17 cellular contexts compared by ENCODE assay signal in the genomic region with DNA sequence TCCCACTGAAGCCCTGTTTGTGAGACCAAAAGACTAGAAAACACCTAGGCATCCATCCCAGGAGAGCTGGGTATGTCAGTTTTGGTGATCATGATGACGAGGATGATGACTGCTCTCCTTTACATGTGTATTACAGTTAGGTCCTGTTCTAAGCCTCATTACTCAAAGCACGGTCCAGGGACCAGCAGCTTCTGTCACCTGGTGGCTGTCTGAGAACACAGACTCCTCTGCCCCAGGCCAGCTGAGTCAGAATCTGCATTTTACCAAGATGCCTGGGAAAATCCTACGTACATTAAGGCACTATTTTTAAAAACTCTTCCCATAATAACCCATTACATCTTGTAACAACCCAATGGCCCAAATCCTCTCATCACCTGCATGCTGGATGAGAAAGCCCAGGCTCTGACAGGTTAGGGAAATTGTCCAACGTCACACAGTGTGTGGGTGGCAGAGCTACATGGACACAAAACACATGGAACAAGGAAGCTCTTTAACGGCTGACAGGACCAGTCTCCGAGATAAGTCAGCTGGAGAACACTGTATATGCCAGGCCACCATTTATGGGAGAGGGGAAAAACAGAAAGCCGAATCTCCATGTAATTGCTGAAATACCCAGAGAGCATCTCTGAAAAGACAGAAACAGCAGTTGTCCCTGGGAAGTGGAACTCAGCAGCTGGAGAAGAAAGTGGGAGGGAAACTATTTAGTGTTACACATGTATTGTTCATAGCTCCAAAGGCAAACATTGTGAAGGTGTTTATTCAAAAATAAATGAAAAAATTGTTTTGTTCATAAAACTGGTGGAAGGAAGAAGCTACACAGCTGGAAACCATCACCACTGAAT.
DNase-seq lines count a peak whose midpoint lies in the region; ATAC-seq, FAIRE-seq and TF ChIP-seq lines count a peak whose summit lies in the region.
"Had no signal": no experiment of that assay in that cellular context is flagged by ENCODE, and none has a peak within 500 bp of the region (broad histone marks: within the 10 kb centered on the region; RNA-seq: fewer than 3 reads in every experiment).

No MANE protein-coding gene starts in this region.

- POLR2A ChIA-PET in HepG2 (lab: Yijun Ruan, JAX), result no interaction called here

- ATAC-seq in HepG2, result 0 out of 3 replicates have a peak, but pooled peaks have one; percentile 14
- no peak for ATAC-seq in right lobe of liver
- ATAC-seq in HG03097 (IDR thresholded peaks at IDR 0.05; ENCODE audit: low FRiP score, unreplicated experiment), result no peak

- H3K4me3 ChIP-seq in HepG2 (replicated peaks in 1 of 3; ENCODE audit: insufficient read depth in 1 of 3, low read depth in 2 of 3, low read length in 3 of 3) (no peak overlapping the region), right lobe of liver (no peak overlapping the region), WERI-Rb-1 (ENCODE audit: low read depth, low read length) (no peak overlapping the region)

- H3K9me3 Mint-ChIP-seq in mesothelial cell of epicardium, result no peaks in the 10 kb centered on the region

- H3K27ac ChIP-seq in HepG2 (ENCODE audit: extremely low read length, insufficient read depth, low read length) (no peak overlapping the region), right lobe of liver (no peak overlapping the region), WERI-Rb-1 (no peak overlapping the region)

- no peaks in the 10 kb centered on the region for H3K27me3 Mint-ChIP-seq in mesothelial cell of epicardium (ENCODE audit: low read depth)

- H4K20me1 ChIP-seq in HepG2 (ENCODE audit: insufficient read depth, low read length), result no peaks in the 10 kb centered on the region

- no peaks in the 10 kb centered on the region for H3K36me3 ChIP-seq in HepG2 (replicated peaks in 1 of 2; ENCODE audit: control insufficient read depth in 1 of 2, insufficient read depth in 2 of 2, low read length in 2 of 2)
- H3K36me3 ChIP-seq in right lobe of liver, result no peaks in the 10 kb centered on the region
- no peaks in the 10 kb centered on the region for H3K36me3 ChIP-seq in WERI-Rb-1

- H3K9me3 ChIP-seq in HepG2 (ENCODE audit: low read length) (no peaks in the 10 kb centered on the region), right lobe of liver (no peaks in the 10 kb centered on the region), WERI-Rb-1 (ENCODE audit: severe bottlenecking) (no peaks in the 10 kb centered on the region)

- in situ Hi-C loops in HepG2 (cut with HindIII; ENCODE audit: extremely low pct_ligation_motif_present, low pct_unique_long_range_greater_than_20kb), result no loop called here

- H2AFZ ChIP-seq in HepG2 (ENCODE audit: low read length), result no peak overlapping the region

- H3K4me1 Mint-ChIP-seq in mesothelial cell of epicardium, result peaks cover 17% of the 10 kb centered on the region
- H3K4me1 Mint-ChIP-seq: CD14-positive monocyte had no signal

- TF ChIP-seq POLR2A in HepG2 (IDR thresholded peaks at IDR 0.05; ENCODE audit: insufficient read depth in 1 of 2, low read depth in 2 of 2, low read length in 2 of 2), result no peak
- TF ChIP-seq POLR2A in right lobe of liver (IDR thresholded peaks at IDR 0.05), result no peak

- H3K79me2 ChIP-seq in HepG2 (ENCODE audit: insufficient read depth, low read length), result no peaks in the 10 kb centered on the region

- TF ChIP-seq EP300 in HepG2 (IDR thresholded peaks at IDR 0.05; ENCODE audit: low read depth in 2 of 2, low read length in 2 of 2) (no peak), HepG2 (CRISPR knock-in tag; IDR thresholded peaks at IDR 0.05; ENCODE audit: borderline replicate concordance) (no peak)

- no peak overlapping the region for H3K4me3 Mint-ChIP-seq in mesothelial cell of epicardium
- H3K4me3 Mint-ChIP-seq: CD14-positive monocyte had no signal

- no peak for TF ChIP-seq RAD21 in HepG2 (CRISPR knock-in tag; IDR thresholded peaks at IDR 0.05)

- intact Hi-C loops in HepG2 (cut with micrococcal nuclease; ENCODE audit: unreplicated experiment) (no loop called here), right lobe of liver (cut with DNase I) (no loop called here)

- H3K9ac ChIP-seq in HepG2 (ENCODE audit: insufficient read depth, low read depth, low read length), result no peak overlapping the region

- DNase-seq in HepG2 (ENCODE audit: low spot score), result no peak
- no peak for DNase-seq in right lobe of liver
- peak; percentile 81 for DNase-seq in RPMI7951 (ENCODE audit: low read depth)
- DNase-seq in mesothelial cell of epicardium (ENCODE audit: low spot score in 2 of 2, unreplicated experiment in 2 of 2), result no peak
- DNase-seq in WERI-Rb-1, result no peak
- DNase-seq in T-helper 9 cell, result no peak
- DNase-seq: ACHN, AML-193, DMS 273 treated with DMSO at 0.1 percent for 48 hours, NCI-H1048, NCI-H146, NCI-H2081 treated with DMSO at 0.1 percent for 48 hours, NCI-H524 treated with DMSO at 0.1 percent for 48 hours had no signal

- H3K27ac Mint-ChIP-seq in mesothelial cell of epicardium, result peak overlapping the region; percentile 32

- no peak for FAIRE-seq in HepG2 (lab: Jason Lieb, UNC)
- FAIRE-seq: H1, RCC 7860 had no signal

- no peak overlapping the region for H3K4me2 ChIP-seq in HepG2 (ENCODE audit: low read depth, low read length)

- BruUV-seq in HepG2 (replicated peaks; lab: Mats Ljungman, UMichigan), result no TSS peak

- CTCF ChIA-PET in HepG2 (lab: Yijun Ruan, JAX; ENCODE audit: low intra/inter-chr PET ratio, low total read pairs), result no interaction called here

- peaks cover 4% of the 10 kb centered on the region for H3K36me3 Mint-ChIP-seq in mesothelial cell of epicardium
- H3K36me3 Mint-ChIP-seq: CD14-positive monocyte had no signal

- H3K27me3 ChIP-seq in HepG2 (ENCODE audit: control insufficient read depth in 1 of 2, insufficient read depth in 2 of 2, low read length in 2 of 2), result peaks cover 7 to 39% of the 10 kb centered on the region in 2 experiments; a peak in 3 of 5 replicates
- no peaks in the 10 kb centered on the region for H3K27me3 ChIP-seq in right lobe of liver
- H3K27me3 ChIP-seq in WERI-Rb-1 (ENCODE audit: insufficient read depth, low read depth, severe bottlenecking), result peaks cover 41% of the 10 kb centered on the region

- TF ChIP-seq CTCF in HepG2 (CRISPR knock-in tag; IDR thresholded peaks at IDR 0.05) (no peak), right lobe of liver (IDR thresholded peaks at IDR 0.05) (no peak), mesothelial cell of epicardium (IDR thresholded peaks at IDR 0.05; ENCODE audit: unreplicated experiment) (no peak), WERI-Rb-1 (IDR thresholded peaks at IDR 0.05; ENCODE audit: low read depth, low read length) (no peak)

- H3K4me1 ChIP-seq in HepG2 (ENCODE audit: insufficient read depth, low read length) (no peaks in the 10 kb centered on the region), right lobe of liver (no peaks in the 10 kb centered on the region)

- WGBS in HepG2 (ENCODE audit: low lambda C conversion rate), result 3% methylated on average over 7 of the region's 7 CpGs
- WGBS in right lobe of liver (ENCODE audit: insufficient coverage, low coverage, low lambda C conversion rate, missing lambda C conversion rate), result 52% methylated on average over 5 of the region's 7 CpGs

TF ChIP-seq in HepG2, 621 proteins besides CTCF, POLR2A, EP300 and RAD21:
- TF ChIP-seq ZNF724P (CRISPR knock-in tag; IDR thresholded peaks at IDR 0.05; ENCODE audit: borderline replicate concordance) (no peak), CREB1 (IDR thresholded peaks at IDR 0.05) (peak; percentile 81), CREB1 (CRISPR knock-in tag; IDR thresholded peaks at IDR 0.05) (no peak)
TF ChIP-seq in HepG2: peak in this region for 1.
